Comparison of ENCODE assay signal across 29 cellular contexts in the genomic region with DNA sequence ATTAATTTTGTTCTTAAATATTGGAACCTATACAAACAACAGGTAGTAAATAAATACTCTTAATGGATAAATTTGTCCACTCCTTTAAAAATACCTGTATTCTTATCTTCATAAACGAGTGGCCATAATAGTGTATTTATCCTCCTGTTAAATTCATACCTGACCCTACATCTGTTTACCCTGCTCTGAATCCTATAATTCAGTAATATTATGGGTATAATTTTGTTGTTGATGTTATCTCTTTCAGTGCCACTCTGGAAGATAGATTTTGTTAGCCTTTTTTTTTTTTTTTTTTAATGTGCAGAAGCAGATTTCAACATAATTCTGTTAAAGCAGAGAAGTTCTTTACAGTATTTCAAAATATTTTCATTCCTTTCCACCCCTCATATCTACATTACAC.
"Had no signal": no experiment of that assay in that cellular context is flagged by ENCODE, and none has a peak within 500 bp of the region (broad histone marks: within the 10 kb centered on the region; RNA-seq: fewer than 3 reads in every experiment).

No MANE protein-coding gene starts in this region.

- DNase-seq: activated CD4-positive, alpha-beta memory T cell treated with anti-CD3 and anti-CD28 coated beads, Interleukin-2, amount 10 ng/mL, durations not matched to agents 7 days and 5 days; activated CD4-positive, alpha-beta T cell treated with anti-CD3 and anti-CD28 coated beads for 1 hour; activated CD4-positive, alpha-beta T cell treated with anti-CD3 and anti-CD28 coated beads for 36 hours; activated CD4-positive, alpha-beta T cell treated with anti-CD3 and anti-CD28 coated beads for 48 hours; activated CD4-positive, alpha-beta T cell treated with anti-CD3 and anti-CD28 coated beads, Interleukin-2, amount 10 ng/mL, durations not matched to agents 7 days and 5 days; activated CD4-positive, alpha-beta T cell treated with anti-CD3 and anti-CD28 coated beads, Interleukin-2, amount 50 U/mL, for 48 hours; activated CD4-positive, CD25-positive, alpha-beta regulatory T cell; activated CD8-positive, alpha-beta memory T cell treated with anti-CD3 and anti-CD28 coated beads for 24 hours; activated CD8-positive, alpha-beta memory T cell treated with anti-CD3 and anti-CD28 coated beads, Interleukin-2, amount 10 ng/mL, durations not matched to agents 7 days and 5 days; activated CD8-positive, alpha-beta memory T cell treated with anti-CD3 and anti-CD28 coated beads, Interleukin-2, amount 50 U/mL, for 48 hours; activated CD8-positive, alpha-beta T cell treated with anti-CD3 and anti-CD28 coated beads, Interleukin-2, amount 10 ng/mL, durations not matched to agents 7 days and 5 days; activated effector memory CD4-positive, alpha-beta T cell treated with Interleukin-2 at 50 U/mL for 16 hours; activated gamma-delta T cell; activated naive CD4-positive, alpha-beta T cell treated with anti-CD3 and anti-CD28 coated beads, Interleukin-2, amount 10 ng/mL, durations not matched to agents 7 days and 5 days; activated naive CD4-positive, alpha-beta T cell treated with Interleukin-2 at 50 U/mL for 16 hours; activated naive CD8-positive, alpha-beta T cell treated with anti-CD3 and anti-CD28 coated beads, Interleukin-2, amount 10 ng/mL, durations not matched to agents 7 days and 5 days; activated naive CD8-positive, alpha-beta T cell treated with anti-CD3 and anti-CD28 coated beads, Interleukin-2, amount 50 U/mL, for 24 hours; activated T-cell treated with anti-CD3 and anti-CD28 coated beads, Interleukin-2, amount 50 U/mL, for 24 hours; activated T-cell treated with anti-CD3 and anti-CD28 coated beads, Interleukin-2, amount 50 U/mL, for 48 hours; amygdala; anterior cingulate cortex; caudate nucleus; cerebellar nuclear complex; T-helper 2 cell; T-helper 9 cell; WERI-Rb-1 had no signal

- ATAC-seq: activated CD4-positive, alpha-beta T cell treated with anti-CD3 and anti-CD28 coated beads for 36 hours; activated CD4-positive, CD25-positive, alpha-beta regulatory T cell treated with anti-CD3 and anti-CD28 coated beads, Interleukin-2, amount 50 U/mL, for 24 hours; activated CD8-positive, alpha-beta memory T cell treated with anti-CD3 and anti-CD28 coated beads, Interleukin-2, amount 10 ng/mL, durations not matched to agents 7 days and 5 days; activated CD8-positive, alpha-beta T cell treated with anti-CD3 and anti-CD28 coated beads, Interleukin-2, amount 10 ng/mL, durations not matched to agents 7 days and 5 days; activated naive CD8-positive, alpha-beta T cell treated with anti-CD3 and anti-CD28 coated beads, Interleukin-2, amount 50 U/mL, for 24 hours; WTC11 had no signal

- FAIRE-seq: bronchial epithelial cell had no signal
